8 cellular contexts compared by ENCODE assay signal in genomic region chr11:108498816-108499408, GRCh38. TPM values are rescaled to one million over a fixed set of nuclear protein-coding genes. Genes with fewer than 3 reads are reported as not detected.
A peak's percentile ranks its signal among the peaks of the same experiment; 100 is the strongest.
DNase-seq lines count a peak whose midpoint lies in the region; ATAC-seq and TF ChIP-seq lines count a peak whose summit lies in the region.

No MANE protein-coding gene starts in this region.

- no peaks in the 10 kb centered on the region for H3K9me3 Mint-ChIP-seq in naive thymus-derived CD8-positive, alpha-beta T cell

- TF ChIP-seq CTCF in AG09309 (IDR thresholded peaks at IDR 0.05; ENCODE audit: control insufficient read depth, insufficient read depth, low read depth, low read length, missing control alignments) (no peak), Loucy (conservative IDR thresholded peaks at IDR 0.05; ENCODE audit: low read length) (no peak), GM10266 (IDR thresholded peaks at IDR 0.05; ENCODE audit: control insufficient read depth, insufficient read depth, low read depth, missing control alignments) (no peak)

- H3K27me3 ChIP-seq in Loucy (ENCODE audit: insufficient read depth, low read length, poor library complexity, severe bottlenecking) = no peaks in the 10 kb centered on the region
- H3K27me3 ChIP-seq in effector memory CD4-positive, alpha-beta T cell (replicated peaks; ENCODE audit: control insufficient read depth, insufficient read depth, low read length, poor library complexity, severe bottlenecking) = no peaks in the 10 kb centered on the region

- peak overlapping the region; percentile 78 to 96 (median 91) for H3K27ac Mint-ChIP-seq in naive thymus-derived CD8-positive, alpha-beta T cell

- H3K4me3 ChIP-seq in AG09309 (ENCODE audit: control insufficient read depth, low read depth, low read length) (peak overlapping the region; percentile 57), Loucy (ENCODE audit: low read length, poor library complexity, severe bottlenecking) (peak overlapping the region; percentile 95)
- H3K4me3 ChIP-seq in effector memory CD4-positive, alpha-beta T cell (ENCODE audit: insufficient read depth, low read depth, low read length, poor library complexity, severe bottlenecking) = peak overlapping the region; percentile 79

- no peak for ATAC-seq in naive thymus-derived CD8-positive, alpha-beta T cell

- H3K36me3 Mint-ChIP-seq in naive thymus-derived CD8-positive, alpha-beta T cell = peaks cover 2 to 4% (median 3%) of the 10 kb centered on the region in 3 donors

- POLR2A ChIA-PET in naive thymus-derived CD8-positive, alpha-beta T cell (lab: Charles Lee) = interaction anchor here (0.9 to 1.2 kb wide), 3 partner anchors 32 to 167 kb away, joined by 3 to 10 read pairs (median 3); partner anchors contain the start of genes C11orf65 and DDX10

- peaks cover 15% of the 10 kb centered on the region for H3K4me1 ChIP-seq in Loucy (ENCODE audit: insufficient read depth, low read length, poor library complexity, severe bottlenecking)
- H3K4me1 ChIP-seq in effector memory CD4-positive, alpha-beta T cell (ENCODE audit: control insufficient read depth, insufficient read depth, low read length, poor library complexity, severe bottlenecking) = peaks cover 3% of the 10 kb centered on the region

- H3K27me3 Mint-ChIP-seq in naive thymus-derived CD8-positive, alpha-beta T cell = no peaks in the 10 kb centered on the region

- no peaks in the 10 kb centered on the region for H3K9me2 ChIP-seq in Loucy (replicated peaks; ENCODE audit: low read depth, low read length)

- peaks cover 3% of the 10 kb centered on the region for H4K20me1 ChIP-seq in Loucy (ENCODE audit: insufficient read depth, low read length, poor library complexity, severe bottlenecking)

- DNase-seq in AG09309 (ENCODE audit: low read depth) = no peak
- DNase-seq in effector memory CD4-positive, alpha-beta T cell = no peak
- no peak for DNase-seq in naive thymus-derived CD8-positive, alpha-beta T cell
- DNase-seq in GM10266 (ENCODE audit: extremely low spot score) = no peak
- no peak for DNase-seq in cerebellar cortex (ENCODE audit: low spot score)
- no peak for DNase-seq in EL
- no peak for DNase-seq in glomerular visceral epithelial cell (ENCODE audit: extremely low spot score)

- H3K79me2 ChIP-seq in Loucy (ENCODE audit: insufficient read depth, low read length) = peaks cover 6% of the 10 kb centered on the region; the same call in 1 of the 2 replicates

- H3K36me3 ChIP-seq in Loucy (ENCODE audit: insufficient read depth, low read length) = no peaks in the 10 kb centered on the region
- H3K36me3 ChIP-seq in effector memory CD4-positive, alpha-beta T cell (ENCODE audit: control insufficient read depth, insufficient read depth, low read length) = no peaks in the 10 kb centered on the region

- H3K4me1 Mint-ChIP-seq in naive thymus-derived CD8-positive, alpha-beta T cell = peaks cover 9 to 34% (median 28%) of the 10 kb centered on the region in 4 donors

- no peaks in the 10 kb centered on the region for H3K9me3 ChIP-seq in Loucy (ENCODE audit: insufficient read depth, low read depth, low read length)
- H3K9me3 ChIP-seq in effector memory CD4-positive, alpha-beta T cell (ENCODE audit: control insufficient read depth, low read length) = no peaks in the 10 kb centered on the region

- peaks cover 8% of the 10 kb centered on the region; the same call in 1 of the 2 replicates for H3F3A ChIP-seq in Loucy (ENCODE audit: low read depth)

- H3K27ac ChIP-seq in effector memory CD4-positive, alpha-beta T cell (ENCODE audit: insufficient read depth, low read length, poor library complexity, severe bottlenecking) = peak overlapping the region; percentile 81

- H2AFZ ChIP-seq in Loucy (ENCODE audit: low read length) = peak overlapping the region; percentile 98

- peak overlapping the region; percentile 81 for H3K9ac ChIP-seq in Loucy (ENCODE audit: low read depth, low read length, poor library complexity, severe bottlenecking)

- H3K4me3 Mint-ChIP-seq in naive thymus-derived CD8-positive, alpha-beta T cell = peak overlapping the region; percentile 82 to 96 (median 89)

- peak overlapping the region; percentile 70 for H3K4me2 ChIP-seq in Loucy (ENCODE audit: low read depth, low read length, poor library complexity, severe bottlenecking)

RNA-seq across cellular contexts. Expression of gene POGLUT3, which starts 0.7 kb away (rescaled TPM):
- 1 to 10 TPM; 7.3 to 7.6 TPM for total RNA-seq in naive thymus-derived CD8-positive, alpha-beta T cell
- 1 to 10 TPM; 5.4 to 9.1 (median 8.8) TPM for polyA plus RNA-seq in naive thymus-derived CD8-positive, alpha-beta T cell

RNA-seq across cellular contexts. Expression of gene C11orf65, which starts 31.6 kb away (rescaled TPM):
- under 1 TPM; 0.41 to 0.75 TPM for total RNA-seq in naive thymus-derived CD8-positive, alpha-beta T cell
- under 1 TPM; 0.95 to 0.97 (median 0.95) TPM for polyA plus RNA-seq in naive thymus-derived CD8-positive, alpha-beta T cell
